In the genomic region with DNA sequence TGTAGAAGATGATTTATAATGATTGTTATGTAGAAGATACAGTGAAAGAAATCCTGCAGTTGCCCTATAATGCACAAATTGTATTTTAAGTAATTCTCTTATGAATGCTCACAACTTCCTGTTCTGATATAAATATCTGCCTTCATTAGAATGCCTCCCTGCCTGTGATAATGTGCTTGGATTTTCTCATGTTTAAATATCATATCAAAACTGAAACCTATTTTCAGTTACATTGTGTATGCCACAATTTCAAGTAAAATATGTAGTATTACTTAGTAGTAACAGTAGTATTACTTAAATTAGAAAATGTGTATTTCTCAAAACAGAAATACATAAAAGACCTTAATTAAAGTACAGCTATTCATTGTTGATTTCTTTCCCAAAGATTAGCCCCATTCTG, we compare ENCODE assay signal across 21 cellular contexts.
"Had no signal": no experiment of that assay in that cellular context is flagged by ENCODE, and none has a peak within 500 bp of the region (broad histone marks: within the 10 kb centered on the region; RNA-seq: fewer than 3 reads in every experiment).

No MANE protein-coding gene starts in this region.

- ATAC-seq: activated CD8-positive, alpha-beta memory T cell treated with anti-CD3 and anti-CD28 coated beads, Interleukin-2, amount 10 ng/mL, durations not matched to agents 7 days and 5 days; activated CD8-positive, alpha-beta T cell treated with anti-CD3 and anti-CD28 coated beads for 36 hours; activated naive CD8-positive, alpha-beta T cell treated with anti-CD3 and anti-CD28 coated beads, Interleukin-2, amount 50 U/mL, for 24 hours; heart right ventricle; left cardiac atrium; natural killer cell treated with Interleukin-12 subunit alpha and Interleukin-12 subunit beta and Interleukin-15 and Interleukin-18, amount 100 ng/mL, for 72 hours; psoas muscle; right cardiac atrium had no signal

- DNase-seq: activated CD4-positive, alpha-beta T cell treated with anti-CD3 and anti-CD28 coated beads, Interleukin-2, amount 10 ng/mL, durations not matched to agents 7 days and 5 days; activated CD4-positive, CD25-positive, alpha-beta regulatory T cell treated with anti-CD3 and anti-CD28 coated beads, Interleukin-2, amount 50 U/mL, for 72 hours; activated CD8-positive, alpha-beta memory T cell treated with anti-CD3 and anti-CD28 coated beads, Interleukin-2, amount 10 ng/mL, durations not matched to agents 7 days and 5 days; activated CD8-positive, alpha-beta T cell treated with anti-CD3 and anti-CD28 coated beads for 36 hours; activated effector memory CD4-positive, alpha-beta T cell treated with anti-CD3 and anti-CD28 coated beads, Interleukin-2, amount 50 U/mL, for 16 hours; activated naive CD4-positive, alpha-beta T cell treated with anti-CD3 and anti-CD28 coated beads, Interleukin-2, amount 50 U/mL, for 16 hours; activated naive CD8-positive, alpha-beta T cell treated with anti-CD3 and anti-CD28 coated beads, Interleukin-2, amount 50 U/mL, for 24 hours; activated T-cell treated with anti-CD3 and anti-CD28 coated beads for 4 hours; cerebellar nuclear complex; heart right ventricle; islet precursor cell; left cardiac atrium; psoas muscle; right cardiac atrium; stimulated activated CD4-positive, alpha-beta T cell treated with anti-CD3 and anti-CD28 coated beads, Interleukin-4, amount 100 ng/mL, for 24 hours; stimulated activated naive CD4-positive, alpha-beta T cell treated with Interleukin-2 at 50 U/mL for 16 hours; substantia nigra; thyroid gland; WERI-Rb-1 had no signal

- FAIRE-seq: endometrium had no signal
